In genomic region chr17:71864754-71865153, GRCh38 we compare ENCODE assay signal across 7 cellular contexts.
"Had no signal": no experiment of that assay in that cellular context is flagged by ENCODE, and none has a peak within 500 bp of the region (broad histone marks: within the 10 kb centered on the region; RNA-seq: fewer than 3 reads in every experiment).

No MANE protein-coding gene starts in this region.

- FAIRE-seq: G401.6, GM12891, GM12892, GM18507, GM19239 had no signal

- DNase-seq: GDM1, GF-D8 had no signal
